In the genomic region with DNA sequence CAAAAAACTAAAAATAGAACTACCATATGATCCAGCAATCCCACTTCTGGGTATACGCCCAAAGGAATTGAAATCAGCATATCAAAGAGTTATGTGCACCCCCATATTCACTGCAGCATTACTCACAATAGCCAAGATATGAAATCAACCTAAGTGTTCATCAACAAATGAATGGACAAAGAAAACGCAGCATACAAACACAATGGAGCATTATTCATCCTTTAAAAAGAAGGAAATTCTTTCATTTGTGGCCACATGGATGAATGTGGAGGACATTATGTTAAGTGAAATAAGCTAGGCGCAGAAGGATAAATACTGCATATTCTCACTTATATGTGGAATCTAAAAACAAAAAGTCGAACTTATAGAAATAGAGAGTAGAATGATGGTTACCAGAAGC, we compare ENCODE assay signal across 22 cellular contexts.
"Had no signal": no experiment of that assay in that cellular context is flagged by ENCODE, and none has a peak within 500 bp of the region (broad histone marks: within the 10 kb centered on the region; RNA-seq: fewer than 3 reads in every experiment).

No MANE protein-coding gene starts in this region.

- H3K9me3 Mint-ChIP-seq: effector memory CD8-positive, alpha-beta T cell; naive thymus-derived CD8-positive, alpha-beta T cell; nephron progenitor cell; stimulated activated naive B cell treated with anti-CD40 and anti-IgM and Interleukin-4, amounts not matched to agents 10 μg/mL and 1 μg/mL and 100 μg/mL, for 72 hours; stimulated activated naive CD8-positive, alpha-beta T cell treated with anti-CD3 and anti-CD28 coated beads, Interleukin-15, Interleukin-2, amounts not matched to agents 100 ng/mL and 50 ng/mL, for 24 hours had no signal

- H2AFZ ChIP-seq: hepatocyte had no signal

- H3K27me3 ChIP-seq: gastrocnemius medialis, heart left ventricle, hepatocyte, left lung, ovary, right lobe of liver, thyroid gland, vagina had no signal

- H3K27ac ChIP-seq: coronary artery, gastrocnemius medialis, heart left ventricle, hepatocyte, left lung, ovary, right lobe of liver, vagina had no signal

- H3K79me2 ChIP-seq: hepatocyte had no signal

- H3K4me3 ChIP-seq: coronary artery, gastrocnemius medialis, heart left ventricle, hepatocyte, left lung, ovary, right lobe of liver, thyroid gland, vagina had no signal

- H3K36me3 ChIP-seq: gastrocnemius medialis, heart left ventricle, left lung, ovary, right lobe of liver, thyroid gland, vagina had no signal

- ATAC-seq: effector memory CD8-positive, alpha-beta T cell; gastrocnemius medialis; heart left ventricle; left cardiac atrium; left lung; naive thymus-derived CD8-positive, alpha-beta T cell; right lobe of liver; stimulated activated naive B cell treated with anti-CD40 and anti-IgM and Interleukin-4, amounts not matched to agents 10 μg/mL and 1 μg/mL and 100 μg/mL, for 72 hours had no signal

- H3K4me2 ChIP-seq: hepatocyte had no signal

- H3K9me3 ChIP-seq: gastrocnemius medialis, heart left ventricle, left lung, ovary, right lobe of liver, thyroid gland, vagina had no signal

- H3K27me3 Mint-ChIP-seq: naive thymus-derived CD8-positive, alpha-beta T cell; stimulated activated naive B cell treated with anti-CD40 and anti-IgM and Interleukin-4, amounts not matched to agents 10 μg/mL and 1 μg/mL and 100 μg/mL, for 72 hours; stimulated activated naive CD8-positive, alpha-beta T cell treated with anti-CD3 and anti-CD28 coated beads, Interleukin-15, Interleukin-2, amounts not matched to agents 100 ng/mL and 50 ng/mL, for 24 hours had no signal

- H3K4me1 Mint-ChIP-seq: mesothelial cell of epicardium had no signal

- H3K4me3 Mint-ChIP-seq: effector memory CD8-positive, alpha-beta T cell; mesothelial cell of epicardium; naive thymus-derived CD8-positive, alpha-beta T cell; nephron progenitor cell; stimulated activated naive B cell treated with anti-CD40 and anti-IgM and Interleukin-4, amounts not matched to agents 10 μg/mL and 1 μg/mL and 100 μg/mL, for 72 hours; stimulated activated naive CD8-positive, alpha-beta T cell treated with anti-CD3 and anti-CD28 coated beads, Interleukin-15, Interleukin-2, amounts not matched to agents 100 ng/mL and 50 ng/mL, for 24 hours had no signal

- H3K27ac Mint-ChIP-seq: effector memory CD8-positive, alpha-beta T cell; mesothelial cell of epicardium; naive thymus-derived CD8-positive, alpha-beta T cell; nephron progenitor cell; stimulated activated naive B cell treated with anti-CD40 and anti-IgM and Interleukin-4, amounts not matched to agents 10 μg/mL and 1 μg/mL and 100 μg/mL, for 72 hours; stimulated activated naive CD8-positive, alpha-beta T cell treated with anti-CD3 and anti-CD28 coated beads, Interleukin-15, Interleukin-2, amounts not matched to agents 100 ng/mL and 50 ng/mL, for 24 hours had no signal

- H3K36me3 Mint-ChIP-seq: mesothelial cell of epicardium; naive thymus-derived CD8-positive, alpha-beta T cell; stimulated activated naive B cell treated with anti-CD40 and anti-IgM and Interleukin-4, amounts not matched to agents 10 μg/mL and 1 μg/mL and 100 μg/mL, for 72 hours had no signal

- DNase-seq: dermis blood vessel endothelial cell; effector memory CD8-positive, alpha-beta T cell; gastrocnemius medialis; heart left ventricle; left cardiac atrium; left lung; mesenchymal stem cell; naive thymus-derived CD8-positive, alpha-beta T cell; nephron progenitor cell; occipital lobe; right lobe of liver; small intestine; stimulated activated CD4-positive, alpha-beta T cell treated with anti-CD3 and anti-CD28 coated beads, Interleukin-15, amount 100 ng/mL, for 24 hours; stimulated activated CD4-positive, alpha-beta T cell treated with anti-CD3 and anti-CD28 coated beads, Interleukin-2, amount 100 ng/mL, for 48 hours; stimulated activated naive B cell treated with anti-CD40 and anti-IgM and Interleukin-4, amounts not matched to agents 10 μg/mL and 1 μg/mL and 100 μg/mL, for 72 hours; thyroid gland had no signal
